ENCODE assay signal across 24 cellular contexts in genomic region chr6:25121186-25121585, GRCh38.
DNase-seq lines count a peak whose midpoint lies in the region; ATAC-seq and TF ChIP-seq lines count a peak whose summit lies in the region.
"Had no signal": no experiment of that assay in that cellular context is flagged by ENCODE, and none has a peak within 500 bp of the region (broad histone marks: within the 10 kb centered on the region; RNA-seq: fewer than 3 reads in every experiment).

No MANE protein-coding gene starts in this region.

- no peaks in the 10 kb centered on the region for H4K20me1 ChIP-seq in PC-3 (ENCODE audit: low read length)

- ATAC-seq in thoracic aorta (ENCODE audit: insufficient number of reproducible peaks, low FRiP score, low read depth): no peak
- ATAC-seq in PC-3: no peak
- ATAC-seq in HG03095 (IDR thresholded peaks at IDR 0.05; ENCODE audit: unreplicated experiment): no peak
- ATAC-seq: stimulated activated naive CD8-positive, alpha-beta T cell treated with anti-CD3 and anti-CD28 coated beads, Interleukin-15, Interleukin-2, amounts not matched to agents 100 U/mL and 50 U/mL, for 24 hours had no signal

- H3K27ac Mint-ChIP-seq in activated T-cell treated with anti-CD3 and anti-CD28 coated beads, Interleukin-2, amount 50 U/mL, for 24 hours: peak overlapping the region; percentile 22
- H3K27ac Mint-ChIP-seq: B cell, brain, type B pancreatic cell had no signal

- H3K36me3 ChIP-seq in adrenal gland (replicated peaks in 1 of 2): no peaks in the 10 kb centered on the region
- no peaks in the 10 kb centered on the region for H3K36me3 ChIP-seq in muscle layer of duodenum (ENCODE audit: control insufficient read depth in 1 of 2, insufficient read depth in 2 of 2, low read length in 2 of 2)
- no peaks in the 10 kb centered on the region for H3K36me3 ChIP-seq in thoracic aorta
- no peaks in the 10 kb centered on the region for H3K36me3 ChIP-seq in PC-3 (ENCODE audit: low read depth, low read length)
- H3K36me3 ChIP-seq in WERI-Rb-1: no peaks in the 10 kb centered on the region
- H3K36me3 ChIP-seq: Peyer's patch, prostate gland had no signal

- no peaks in the 10 kb centered on the region for H3F3A ChIP-seq in PC-3 (ENCODE audit: low read length, unreplicated experiment)

- BruUV-seq in PC-3 (replicated peaks; lab: Mats Ljungman, UMichigan): no TSS peak

- TF ChIP-seq POLR2A in adrenal gland (IDR thresholded peaks at IDR 0.05): no peak

- peaks cover 86% of the 10 kb centered on the region for H3K36me3 Mint-ChIP-seq in activated T-cell treated with anti-CD3 and anti-CD28 coated beads, Interleukin-2, amount 50 U/mL, for 24 hours (ENCODE audit: low read depth)
- H3K36me3 Mint-ChIP-seq: brain, type B pancreatic cell had no signal

- H2AFZ ChIP-seq in PC-3 (ENCODE audit: low read length): no peak overlapping the region

- TF ChIP-seq CTCF in adrenal gland (IDR thresholded peaks at IDR 0.05) (no peak), thoracic aorta (IDR thresholded peaks at IDR 0.05) (no peak), PC-3 (conservative IDR thresholded peaks at IDR 0.05; ENCODE audit: low read depth, low read length) (no peak), WERI-Rb-1 (IDR thresholded peaks at IDR 0.05; ENCODE audit: low read depth, low read length) (no peak)

- H3K4me2 ChIP-seq in PC-3 (ENCODE audit: low read length): no peak overlapping the region

- H3K9me2 ChIP-seq in PC-3 (replicated peaks; ENCODE audit: low read length): no peaks in the 10 kb centered on the region

- peaks cover 3 to 8% of the 10 kb centered on the region in 2 donors for H3K4me1 ChIP-seq in adrenal gland (replicated peaks in 1 of 2)
- H3K4me1 ChIP-seq in muscle layer of duodenum (ENCODE audit: control insufficient read depth in 1 of 2, insufficient read depth in 2 of 2, low read length in 2 of 2): peaks cover 3 to 6% of the 10 kb centered on the region in 2 donors
- H3K4me1 ChIP-seq in thoracic aorta (ENCODE audit: control insufficient read depth in 1 of 2, low read depth in 2 of 2): peaks cover 12 to 48% of the 10 kb centered on the region in 2 donors
- no peaks in the 10 kb centered on the region for H3K4me1 ChIP-seq in PC-3 (ENCODE audit: insufficient read depth, low read length)
- H3K4me1 ChIP-seq: prostate gland had no signal

- CTCF ChIA-PET in PC-3 (lab: Charles Lee): no interaction called here

- H3K4me3 Mint-ChIP-seq in activated T-cell treated with anti-CD3 and anti-CD28 coated beads, Interleukin-2, amount 50 U/mL, for 24 hours: no peak overlapping the region
- H3K4me3 Mint-ChIP-seq: B cell; brain; CD8-positive, alpha-beta memory T cell; type B pancreatic cell had no signal

- H3K27me3 ChIP-seq in adrenal gland (no peaks in the 10 kb centered on the region), muscle layer of duodenum (ENCODE audit: low read depth, low read length) (no peaks in the 10 kb centered on the region), thoracic aorta (replicated peaks; ENCODE audit: insufficient read depth) (no peaks in the 10 kb centered on the region), PC-3 (ENCODE audit: low read length) (no peaks in the 10 kb centered on the region), WERI-Rb-1 (ENCODE audit: insufficient read depth, low read depth, severe bottlenecking) (no peaks in the 10 kb centered on the region)
- H3K27me3 ChIP-seq: Peyer's patch had no signal

- no peak overlapping the region for H3K4me3 ChIP-seq in adrenal gland
- no peak overlapping the region for H3K4me3 ChIP-seq in muscle layer of duodenum (ENCODE audit: low read depth in 1 of 2, low read length in 2 of 2)
- no peak overlapping the region for H3K4me3 ChIP-seq in thoracic aorta
- no peak overlapping the region for H3K4me3 ChIP-seq in PC-3 (ENCODE audit: low read length)
- H3K4me3 ChIP-seq in WERI-Rb-1 (ENCODE audit: low read depth, low read length): no peak overlapping the region
- H3K4me3 ChIP-seq: Peyer's patch, prostate gland had no signal

- H3K27ac ChIP-seq in adrenal gland: peak overlapping the region in 4 of 5 donors; percentile 10 to 66 (median 18)
- H3K27ac ChIP-seq in muscle layer of duodenum (ENCODE audit: low read length): peak overlapping the region; percentile 18
- H3K27ac ChIP-seq in thoracic aorta: peak overlapping the region; percentile 36 to 37
- no peak overlapping the region for H3K27ac ChIP-seq in PC-3 (ENCODE audit: low read length)
- H3K27ac ChIP-seq in WERI-Rb-1: no peak overlapping the region
- H3K27ac ChIP-seq: prostate gland had no signal

- no peak overlapping the region for H3K9ac ChIP-seq in PC-3 (ENCODE audit: low read length)

- H3K9me3 Mint-ChIP-seq in activated T-cell treated with anti-CD3 and anti-CD28 coated beads, Interleukin-2, amount 50 U/mL, for 24 hours: peaks cover 1% of the 10 kb centered on the region
- H3K9me3 Mint-ChIP-seq: brain; CD8-positive, alpha-beta memory T cell; type B pancreatic cell had no signal

- POLR2A ChIA-PET in PC-3 (lab: Charles Lee; ENCODE audit: unreplicated experiment): no interaction called here

- H3K4me1 Mint-ChIP-seq in activated T-cell treated with anti-CD3 and anti-CD28 coated beads, Interleukin-2, amount 50 U/mL, for 24 hours (ENCODE audit: low read depth): peaks cover 46% of the 10 kb centered on the region
- H3K4me1 Mint-ChIP-seq: brain had no signal

- intact Hi-C loops in adrenal gland (cut with DNase I): no loop called here
- intact Hi-C loops in PC-3 (cut with micrococcal nuclease): loop anchor here (5.0 kb wide), 1 partner anchor 101 kb away; no protein-coding TSS in a partner anchor

- DNase-seq in activated T-cell treated with anti-CD3 and anti-CD28 coated beads, Interleukin-2, amount 50 U/mL, for 24 hours: no peak
- no peak for DNase-seq in activated T-cell treated with anti-CD3 and anti-CD28 coated beads, Interleukin-2, amount 50 U/mL, for 1 hour
- no peak for DNase-seq in adrenal gland
- DNase-seq in thoracic aorta (ENCODE audit: low spot score): no peak
- no peak for DNase-seq in PC-3
- DNase-seq in WERI-Rb-1: no peak
- DNase-seq: activated CD4-positive, CD25-positive, alpha-beta regulatory T cell treated with anti-CD3 and anti-CD28 coated beads, Interleukin-2, amount 50 U/mL, for 72 hours; activated CD8-positive, alpha-beta memory T cell treated with anti-CD3 and anti-CD28 coated beads for 24 hours; activated naive CD4-positive, alpha-beta T cell; activated T-cell treated with anti-CD3 and anti-CD28 coated beads, Interleukin-2, amount 50 U/mL, for 48 hours; CD8-positive, alpha-beta memory T cell; DMS 273 treated with DMSO at 0.1 percent for 48 hours; effector memory CD4-positive, alpha-beta T cell; IMR-90; NCI-H1105; Peyer's patch; SIG-M5; stimulated activated naive CD8-positive, alpha-beta T cell treated with anti-CD3 and anti-CD28 coated beads, Interleukin-15, Interleukin-2, amounts not matched to agents 100 U/mL and 50 U/mL, for 24 hours had no signal

- no peaks in the 10 kb centered on the region for H3K27me3 Mint-ChIP-seq in activated T-cell treated with anti-CD3 and anti-CD28 coated beads, Interleukin-2, amount 50 U/mL, for 24 hours
- H3K27me3 Mint-ChIP-seq: B cell; CD8-positive, alpha-beta memory T cell; type B pancreatic cell had no signal

- no peaks in the 10 kb centered on the region for H3K79me2 ChIP-seq in PC-3 (ENCODE audit: low read length)

- no peaks in the 10 kb centered on the region for H3K9me3 ChIP-seq in adrenal gland (replicated peaks in 1 of 3)
- no peaks in the 10 kb centered on the region for H3K9me3 ChIP-seq in muscle layer of duodenum (ENCODE audit: control insufficient read depth in 1 of 2, low read length in 2 of 2)
- H3K9me3 ChIP-seq in thoracic aorta: no peaks in the 10 kb centered on the region
- no peaks in the 10 kb centered on the region for H3K9me3 ChIP-seq in PC-3 (ENCODE audit: low read length)
- no peaks in the 10 kb centered on the region for H3K9me3 ChIP-seq in WERI-Rb-1 (ENCODE audit: severe bottlenecking)
- H3K9me3 ChIP-seq: Peyer's patch, prostate gland had no signal

Comparison
In these comparisons a context has a peak if more than half of its experiments do, and no peak if none do; other contexts are left out.
1. H3K27ac ChIP-seq: peak in adrenal gland (4 of 5), muscle layer of duodenum (single experiment) and thoracic aorta (2 of 2); none in PC-3 (single experiment) and WERI-Rb-1 (single experiment).